ENCODE assay signal across 9 cellular contexts in the genomic region with DNA sequence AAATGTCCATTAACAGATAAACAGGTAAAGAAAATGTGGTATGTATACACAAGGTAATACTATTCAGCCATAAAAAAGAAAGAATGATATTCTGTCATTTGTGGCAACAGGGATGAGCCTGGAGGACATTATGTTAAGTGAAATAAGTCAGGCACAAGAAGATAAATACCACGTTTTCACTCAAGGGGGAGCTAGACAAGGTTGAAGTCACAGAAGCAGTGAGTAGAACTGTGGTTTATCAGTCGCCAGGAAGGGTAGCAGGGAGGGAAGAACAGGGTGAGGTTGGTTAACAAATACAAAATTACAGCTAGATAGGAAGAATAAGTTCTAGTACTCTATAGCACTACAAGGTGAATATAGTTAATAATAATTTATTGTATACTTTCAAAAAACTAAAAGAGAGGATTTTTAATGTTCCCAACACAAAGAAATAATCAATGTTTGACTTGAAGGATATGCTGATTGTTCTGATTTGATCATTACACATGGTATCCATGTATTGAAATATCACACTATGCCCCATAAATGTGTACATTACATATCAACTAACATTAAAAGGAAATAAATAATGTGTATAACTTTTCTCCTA. TPM values are rescaled to one million over a fixed set of nuclear protein-coding genes. Genes with fewer than 3 reads are reported as not detected.
A peak's percentile ranks its signal among the peaks of the same experiment; 100 is the strongest.
DNase-seq lines count a peak whose midpoint lies in the region; ATAC-seq and TF ChIP-seq lines count a peak whose summit lies in the region.
"Had no signal": no experiment of that assay in that cellular context is flagged by ENCODE, and none has a peak within 500 bp of the region (broad histone marks: within the 10 kb centered on the region; RNA-seq: fewer than 3 reads in every experiment).

No MANE protein-coding gene starts in this region.

- H3K27me3 Mint-ChIP-seq in naive B cell: no peaks in the 10 kb centered on the region

- H3K4me3 Mint-ChIP-seq in naive B cell: no peak overlapping the region

- H3K36me3 Mint-ChIP-seq in naive B cell: peaks cover 8 to 24% of the 10 kb centered on the region in 2 donors

- peak overlapping the region in 2 of 6 donors; percentile 0 to 19 for H3K27ac Mint-ChIP-seq in naive B cell

- peaks cover 0 to 3% (median 0%) of the 10 kb centered on the region in 7 donors for H3K9me3 Mint-ChIP-seq in naive B cell

- H3K4me1 Mint-ChIP-seq in naive B cell: peaks cover 28 to 61% (median 53%) of the 10 kb centered on the region in 3 donors

- DNase-seq in NCI-H2081 (lab: John Stamatoyannopoulos, UW) (peak; percentile 8 to 55), NCI-H2081 treated with DMSO at 0.1 percent for 48 hours (lab: John Stamatoyannopoulos, UW) (no peak), OCI-M1 (lab: John Stamatoyannopoulos, UW) (peak; percentile 93), choroid plexus epithelial cell (ENCODE audit: low read depth) (peak; percentile 84), naive B cell (peak; percentile 66), GM19238 (ENCODE audit: insufficient read length, low spot score) (no peak)

- no peak overlapping the region for H3K4me3 ChIP-seq in choroid plexus epithelial cell (ENCODE audit: low read depth, low read length)
- H3K4me3 ChIP-seq: BLaER1 treated with 17β-estradiol and CSF1 and Interleukin-3, amounts not matched to agents 10 nM and 100 nM had no signal

- ATAC-seq in GM18867 (IDR thresholded peaks at IDR 0.05; ENCODE audit: unreplicated experiment) (peak; percentile 76), HG03460 (IDR thresholded peaks at IDR 0.05; ENCODE audit: unreplicated experiment) (peak; percentile 70), naive B cell (ENCODE audit: low read depth in 2 of 2) (peak; percentile 86 to 88)

- TF ChIP-seq CTCF in choroid plexus epithelial cell (conservative IDR thresholded peaks at IDR 0.05; ENCODE audit: low read depth, low read length): peak; percentile 73

RNA-seq across cellular contexts. Expression of gene RTN4IP1, which starts 21.1 kb away (rescaled TPM):
- polyA plus RNA-seq in naive B cell (ENCODE audit: low read depth in 6 of 6): 10 to 100 TPM; 14.1 to 38.8 (median 18.1) TPM

RNA-seq across cellular contexts. Expression of gene QRSL1, which starts 21.2 kb away (rescaled TPM):
- 10 to 100 TPM; 82.0 to 97.2 (median 88.6) TPM for polyA plus RNA-seq in naive B cell (ENCODE audit: low read depth in 6 of 6)

Comparison
In these comparisons a context has a peak if more than half of its experiments do, and no peak if none do; other contexts are left out.
1. DNase-seq: peak in NCI-H2081 (2 of 2), OCI-M1 (single experiment), choroid plexus epithelial cell (single experiment) and naive B cell (single experiment); none in NCI-H2081 treated with DMSO at 0.1 percent for 48 hours (single experiment) and GM19238 (single experiment).
2. Peak in every context shown above with its lines, with median percentiles within 50 percentile points of each other: ATAC-seq.